ENCODE assay signal across 14 cellular contexts in the genomic region with DNA sequence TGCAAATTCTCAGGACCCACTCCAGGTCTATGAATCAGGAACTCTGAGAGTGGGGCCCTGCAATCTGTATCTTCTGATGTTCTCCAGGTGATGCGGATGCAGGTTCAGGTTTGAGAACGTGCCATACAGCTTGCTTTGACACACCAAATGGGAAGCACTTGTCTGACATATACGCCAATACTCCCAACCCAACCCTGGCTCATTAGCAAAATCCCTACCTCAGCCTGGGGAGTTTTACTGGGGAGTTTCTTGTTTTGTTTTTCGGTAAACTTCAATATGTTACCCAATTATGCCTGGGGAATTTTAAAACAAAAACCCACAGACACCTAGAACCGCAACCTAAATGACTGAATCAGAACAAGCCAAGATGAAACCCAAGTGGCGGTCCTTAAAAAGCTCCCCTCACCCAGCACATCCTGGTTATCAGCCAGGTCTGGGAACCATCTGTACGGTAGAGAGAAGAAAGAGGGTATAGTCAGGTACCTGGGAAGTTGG. TPM values are rescaled to one million over a fixed set of nuclear protein-coding genes. Genes with fewer than 3 reads are reported as not detected.
DNase-seq lines count a peak whose midpoint lies in the region; ATAC-seq, FAIRE-seq and TF ChIP-seq lines count a peak whose summit lies in the region.
"Had no signal": no experiment of that assay in that cellular context is flagged by ENCODE, and none has a peak within 500 bp of the region (broad histone marks: within the 10 kb centered on the region; RNA-seq: fewer than 3 reads in every experiment).

No MANE protein-coding gene starts in this region.

- CTCF ChIA-PET in HepG2 (lab: Yijun Ruan, JAX; ENCODE audit: low intra/inter-chr PET ratio, low total read pairs), result no interaction called here

- H3K36me3 Mint-ChIP-seq in mesothelial cell of epicardium, result peaks cover 7% of the 10 kb centered on the region

- TF ChIP-seq EP300 in HepG2 (IDR thresholded peaks at IDR 0.05; ENCODE audit: low read depth in 2 of 2, low read length in 2 of 2) (no peak), HepG2 (CRISPR knock-in tag; IDR thresholded peaks at IDR 0.05; ENCODE audit: borderline replicate concordance) (no peak)

- H3K9me3 Mint-ChIP-seq in mesothelial cell of epicardium, result peaks cover 7% of the 10 kb centered on the region
- H3K9me3 Mint-ChIP-seq: activated CD8-positive, alpha-beta T cell treated with anti-CD3 and anti-CD28 coated beads for 36 hours; activated naive CD8-positive, alpha-beta T cell treated with anti-CD3 and anti-CD28 coated beads, Interleukin-2, amount 10 ng/mL, durations not matched to agents 7 days and 5 days; dendritic cell treated with granulocyte-macrophage colony-stimulating factor and Interleukin-4, amounts not matched to agents 40 ng/mL and 50 ng/mL, for 4 days had no signal

- in situ Hi-C loops in HepG2 (cut with HindIII; ENCODE audit: extremely low pct_ligation_motif_present, low pct_unique_long_range_greater_than_20kb), result no loop called here

- no peak overlapping the region for H3K4me3 Mint-ChIP-seq in mesothelial cell of epicardium
- H3K4me3 Mint-ChIP-seq: activated CD8-positive, alpha-beta T cell treated with anti-CD3 and anti-CD28 coated beads for 36 hours; activated naive CD8-positive, alpha-beta T cell treated with anti-CD3 and anti-CD28 coated beads, Interleukin-2, amount 10 ng/mL, durations not matched to agents 7 days and 5 days; dendritic cell treated with granulocyte-macrophage colony-stimulating factor and Interleukin-4, amounts not matched to agents 40 ng/mL and 50 ng/mL, for 4 days had no signal

- no peak overlapping the region for H3K9ac ChIP-seq in HepG2 (ENCODE audit: insufficient read depth, low read depth, low read length)

- no peak for DNase-seq in NCI-H1092 (lab: John Stamatoyannopoulos, UW)
- no peak for DNase-seq in HepG2 (ENCODE audit: low spot score)
- no peak for DNase-seq in mesothelial cell of epicardium (ENCODE audit: low spot score in 2 of 2, unreplicated experiment in 2 of 2)
- DNase-seq: activated CD8-positive, alpha-beta T cell treated with anti-CD3 and anti-CD28 coated beads for 36 hours; activated naive CD8-positive, alpha-beta T cell treated with anti-CD3 and anti-CD28 coated beads, Interleukin-2, amount 10 ng/mL, durations not matched to agents 7 days and 5 days; gastrocnemius medialis; left ventricle myocardium inferior; ovary had no signal

- POLR2A ChIA-PET in HepG2 (lab: Yijun Ruan, JAX), result no interaction called here

- no peaks in the 10 kb centered on the region; a peak in 1 of 5 replicates for H3K36me3 ChIP-seq in HepG2 (replicated peaks in 1 of 2; ENCODE audit: control insufficient read depth in 1 of 2, insufficient read depth in 2 of 2, low read length in 2 of 2)
- H3K36me3 ChIP-seq: gastrocnemius medialis, left ventricle myocardium inferior, ovary had no signal

- no peaks in the 10 kb centered on the region for H3K79me2 ChIP-seq in HepG2 (ENCODE audit: insufficient read depth, low read length)

- H3K4me2 ChIP-seq in HepG2 (ENCODE audit: low read depth, low read length), result no peak overlapping the region

- H3K27ac ChIP-seq in HepG2 (ENCODE audit: extremely low read length, insufficient read depth, low read length), result no peak overlapping the region
- H3K27ac ChIP-seq: gastrocnemius medialis, left ventricle myocardium inferior, ovary had no signal

- no peak overlapping the region for H2AFZ ChIP-seq in HepG2 (ENCODE audit: low read length)

- H3K4me1 ChIP-seq in HepG2 (ENCODE audit: insufficient read depth, low read length), result peaks cover 66% of the 10 kb centered on the region
- H3K4me1 ChIP-seq: left ventricle myocardium inferior had no signal

- H3K4me1 Mint-ChIP-seq in mesothelial cell of epicardium, result no peaks in the 10 kb centered on the region
- H3K4me1 Mint-ChIP-seq: activated naive CD8-positive, alpha-beta T cell treated with anti-CD3 and anti-CD28 coated beads, Interleukin-2, amount 10 ng/mL, durations not matched to agents 7 days and 5 days had no signal

- ATAC-seq in GM18502 (IDR thresholded peaks at IDR 0.05; ENCODE audit: poor library complexity, unreplicated experiment) (peak; percentile 64), GM19467 (IDR thresholded peaks at IDR 0.05; ENCODE audit: unreplicated experiment) (peak; percentile 44), HG02884 (IDR thresholded peaks at IDR 0.05; ENCODE audit: unreplicated experiment) (peak; percentile 61), HG03565 (IDR thresholded peaks at IDR 0.05; ENCODE audit: unreplicated experiment) (peak; percentile 62), HepG2 (no peak), HG03159 (IDR thresholded peaks at IDR 0.05; ENCODE audit: unreplicated experiment) (no peak)
- ATAC-seq: activated CD8-positive, alpha-beta T cell treated with anti-CD3 and anti-CD28 coated beads for 36 hours; gastrocnemius medialis had no signal

- H3K27me3 ChIP-seq in HepG2 (ENCODE audit: control insufficient read depth in 1 of 2, insufficient read depth in 2 of 2, low read length in 2 of 2), result no peaks in the 10 kb centered on the region
- H3K27me3 ChIP-seq: gastrocnemius medialis, ovary had no signal

- FAIRE-seq in HepG2 (lab: Jason Lieb, UNC), result no peak

- no peak for TF ChIP-seq RAD21 in HepG2 (CRISPR knock-in tag; IDR thresholded peaks at IDR 0.05)

- H3K27ac Mint-ChIP-seq in mesothelial cell of epicardium, result no peak overlapping the region
- H3K27ac Mint-ChIP-seq: activated CD8-positive, alpha-beta T cell treated with anti-CD3 and anti-CD28 coated beads for 36 hours; activated naive CD8-positive, alpha-beta T cell treated with anti-CD3 and anti-CD28 coated beads, Interleukin-2, amount 10 ng/mL, durations not matched to agents 7 days and 5 days had no signal

- TF ChIP-seq CTCF in HepG2 (CRISPR knock-in tag; IDR thresholded peaks at IDR 0.05) (no peak), mesothelial cell of epicardium (IDR thresholded peaks at IDR 0.05; ENCODE audit: unreplicated experiment) (no peak)

- TF ChIP-seq POLR2A in HepG2 (IDR thresholded peaks at IDR 0.05; ENCODE audit: insufficient read depth in 1 of 2, low read depth in 2 of 2, low read length in 2 of 2), result no peak

- intact Hi-C loops in HepG2 (cut with micrococcal nuclease; ENCODE audit: unreplicated experiment), result no loop called here

- H3K9me3 ChIP-seq in HepG2 (ENCODE audit: low read length), result no peaks in the 10 kb centered on the region
- H3K9me3 ChIP-seq: gastrocnemius medialis, left ventricle myocardium inferior, ovary had no signal

- 97% methylated on average over 7 of the region's 7 CpGs for WGBS in HepG2 (ENCODE audit: low lambda C conversion rate)

- no TSS peak for BruUV-seq in HepG2 (replicated peaks; lab: Mats Ljungman, UMichigan)

- no peak overlapping the region for H3K4me3 ChIP-seq in HepG2 (replicated peaks in 1 of 3; ENCODE audit: insufficient read depth in 1 of 3, low read depth in 2 of 3, low read length in 3 of 3)
- H3K4me3 ChIP-seq: gastrocnemius medialis, left ventricle myocardium inferior, ovary had no signal

- no peaks in the 10 kb centered on the region for H3K27me3 Mint-ChIP-seq in mesothelial cell of epicardium (ENCODE audit: low read depth)
- H3K27me3 Mint-ChIP-seq: activated CD8-positive, alpha-beta T cell treated with anti-CD3 and anti-CD28 coated beads for 36 hours; activated naive CD8-positive, alpha-beta T cell treated with anti-CD3 and anti-CD28 coated beads, Interleukin-2, amount 10 ng/mL, durations not matched to agents 7 days and 5 days; dendritic cell treated with granulocyte-macrophage colony-stimulating factor and Interleukin-4, amounts not matched to agents 40 ng/mL and 50 ng/mL, for 4 days had no signal

- H4K20me1 ChIP-seq in HepG2 (ENCODE audit: insufficient read depth, low read length), result no peaks in the 10 kb centered on the region

TF ChIP-seq in HepG2, 621 proteins besides CTCF, POLR2A, EP300 and RAD21 (continues in another document):
- no peak for TF ChIP-seq ZNF530 (CRISPR knock-in tag; IDR thresholded peaks at IDR 0.05; ENCODE audit: low read depth)
- no peak for TF ChIP-seq ZNF660 (CRISPR knock-in tag; IDR thresholded peaks at IDR 0.05; ENCODE audit: borderline replicate concordance, low read depth)
- TF ChIP-seq PHF5A (CRISPR knock-in tag; IDR thresholded peaks at IDR 0.05; ENCODE audit: low read depth, unreplicated experiment), result no peak
- TF ChIP-seq, protein P1, sequence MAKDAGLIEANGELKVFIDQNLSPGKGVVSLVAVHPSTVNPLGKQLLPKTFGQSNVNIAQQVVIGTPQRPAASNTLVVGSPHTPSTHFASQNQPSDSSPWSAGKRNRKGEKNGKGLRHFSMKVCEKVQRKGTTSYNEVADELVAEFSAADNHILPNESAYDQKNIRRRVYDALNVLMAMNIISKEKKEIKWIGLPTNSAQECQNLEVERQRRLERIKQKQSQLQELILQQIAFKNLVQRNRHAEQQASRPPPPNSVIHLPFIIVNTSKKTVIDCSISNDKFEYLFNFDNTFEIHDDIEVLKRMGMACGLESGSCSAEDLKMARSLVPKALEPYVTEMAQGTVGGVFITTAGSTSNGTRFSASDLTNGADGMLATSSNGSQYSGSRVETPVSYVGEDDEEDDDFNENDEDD (CRISPR knock-in tag; IDR thresholded peaks at IDR 0.05; ENCODE audit: borderline replicate concordance), result no peak
- no peak for TF ChIP-seq MXD4 (CRISPR knock-in tag; IDR thresholded peaks at IDR 0.05)

RNA-seq across cellular contexts. Expression of a gene that starts 41.2 kb away (rescaled TPM):
- total RNA-seq in HepG2 (2016; rRNA removed; fragmentation: Illumina TruSeq; extraction: Trizol) (9.6 and 11.3 TPM in 2 replicates), mesothelial cell of epicardium (6.9 to 7.7 TPM (median 7.4 TPM) in 3 replicates)
- total RNA-seq in HepG2 (2016; cell fraction: cytosol; rRNA removed; fragmentation: Illumina TruSeq; extraction: Trizol; ENCODE audit: low read depth), result 9.6 and 10.4 TPM in 2 replicates
- 9.5 and 11.1 TPM in 2 replicates for total RNA-seq in HepG2 (2016; cell fraction: insoluble cytoplasmic fraction; rRNA removed; fragmentation: Illumina TruSeq; extraction: Trizol)
- 8.4 and 8.8 TPM in 2 replicates for total RNA-seq in HepG2 (2016; cell fraction: membrane; rRNA removed; fragmentation: Illumina TruSeq; extraction: Trizol)
- 13.9 and 19.2 TPM in 2 replicates for total RNA-seq in HepG2 (2016; cell fraction: nucleus; rRNA removed; fragmentation: Illumina TruSeq; extraction: Trizol)
- 3.2 and 4.2 TPM in 2 replicates for polyA plus RNA-seq in HepG2 (2011; rRNA removed)
- 2.3 and 3.0 TPM in 2 replicates for polyA plus RNA-seq in HepG2 (2011; cell fraction: cytosol; rRNA removed)
- polyA plus RNA-seq in HepG2 (2011; cell fraction: nucleus; rRNA removed), result 2.0 and 2.6 TPM in 2 replicates
- polyA plus RNA-seq in HepG2 (2012), result 1.7 and 2.1 TPM in 2 replicates
- polyA plus RNA-seq in HepG2 (2016; cell fraction: cytosol; fragmentation: Illumina TruSeq; extraction: Trizol; ENCODE audit: low read depth), result 0.64 and 0.85 TPM in 2 replicates
- polyA plus RNA-seq in HepG2 (2016; cell fraction: insoluble cytoplasmic fraction; fragmentation: Illumina TruSeq; extraction: Trizol; ENCODE audit: low read depth), result 5.0 and 5.3 TPM in 2 replicates
- 2.2 and 2.4 TPM in 2 replicates for polyA plus RNA-seq in HepG2 (2016; cell fraction: membrane; fragmentation: Illumina TruSeq; extraction: Trizol; ENCODE audit: low read depth)
- polyA plus RNA-seq in HepG2 (2016; cell fraction: nucleus; fragmentation: Illumina TruSeq; extraction: Trizol; ENCODE audit: insufficient read depth, low read depth), result 7.8 and 8.1 TPM in 2 replicates
- polyA minus RNA-seq in HepG2 (2011; rRNA and poly(A)+ RNA removed; ENCODE audit: low replicate concordance), result 34.5 and 52.1 TPM in 2 replicates
- polyA minus RNA-seq in HepG2 (2011; cell fraction: cytosol; rRNA and poly(A)+ RNA removed), result 6.2 and 7.2 TPM in 2 replicates
- 18.3 TPM in 2 replicates for polyA minus RNA-seq in HepG2 (2011; cell fraction: nucleus; rRNA and poly(A)+ RNA removed)

Comparison
In these comparisons a context has a peak if more than half of its experiments do, and no peak if none do; other contexts are left out.
1. ATAC-seq: peak in GM18502 (single experiment), GM19467 (single experiment), HG02884 (single experiment) and HG03565 (single experiment); none in HepG2 (single experiment) and HG03159 (single experiment).